In the genomic region with DNA sequence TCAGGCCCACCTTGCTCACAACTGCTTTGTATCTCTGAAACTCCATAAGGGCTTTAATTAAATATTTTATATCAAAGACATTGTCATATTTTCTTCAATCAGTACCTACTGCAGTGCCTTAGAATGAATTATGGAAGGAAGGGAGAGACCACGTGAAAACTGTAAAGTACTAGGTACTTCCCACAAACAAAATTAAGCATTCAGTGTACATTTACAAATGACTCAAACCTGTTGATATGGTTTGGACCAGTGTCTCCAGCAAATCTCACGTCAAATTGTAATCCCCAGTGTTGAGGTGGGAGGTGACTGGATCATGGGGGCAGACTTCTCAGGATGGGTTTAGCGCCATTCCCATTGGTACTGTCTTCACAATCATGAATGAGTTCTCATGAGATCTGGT, we compare ENCODE assay signal across 22 cellular contexts. TPM values are rescaled to one million over a fixed set of nuclear protein-coding genes. Genes with fewer than 3 reads are reported as not detected.
DNase-seq lines count a peak whose midpoint lies in the region; ATAC-seq and TF ChIP-seq lines count a peak whose summit lies in the region.
"Had no signal": no experiment of that assay in that cellular context is flagged by ENCODE, and none has a peak within 500 bp of the region (broad histone marks: within the 10 kb centered on the region; RNA-seq: fewer than 3 reads in every experiment).

No MANE protein-coding gene starts in this region.

- TF ChIP-seq POLR2A in esophagus squamous epithelium (IDR thresholded peaks at IDR 0.05), result no peak

- CTCF ChIA-PET in HEK293 (lab: Yijun Ruan, JAX), result no interaction called here

- H3K4me3 ChIP-seq in HEK293 (ENCODE audit: low read depth, low read length) (no peak overlapping the region), esophagus squamous epithelium (no peak overlapping the region), left lung (no peak overlapping the region)
- H3K4me3 ChIP-seq: BLaER1, GM12878 had no signal

- H3K27ac ChIP-seq in HEK293 (ENCODE audit: extremely low read depth, low read depth, low read length) (no peak overlapping the region), esophagus squamous epithelium (no peak overlapping the region), left lung (no peak overlapping the region)
- H3K27ac ChIP-seq: BLaER1 had no signal

- DNase-seq in NCI-H1105 treated with DMSO at 0.1 percent for 48 hours (lab: John Stamatoyannopoulos, UW), result no peak
- no peak for DNase-seq in esophagus squamous epithelium (lab: John Stamatoyannopoulos, UW)
- no peak for DNase-seq in left lung
- DNase-seq: 8988T; ACHN; BE2C; C1 segment of cervical spinal cord; CD4-positive, alpha-beta memory T cell; CD4-positive, CD25-positive, alpha-beta regulatory T cell; CD8-positive, alpha-beta memory T cell; COR-L47; DMS 273 treated with DMSO at 0.1 percent for 48 hours; DMS153; DMS53; DMS79; DND-41; EL; GDM1 had no signal

- ATAC-seq in HG02798 (IDR thresholded peaks at IDR 0.05; ENCODE audit: poor library complexity, unreplicated experiment), result peak; percentile 42
- ATAC-seq in left lung, result no peak
- ATAC-seq: GM12878 had no signal

- H3K27me3 ChIP-seq in esophagus squamous epithelium (peaks cover 0 to 8% (median 0%) of the 10 kb centered on the region in 4 donors), left lung (no peaks in the 10 kb centered on the region)
- H3K27me3 ChIP-seq: BE2C, BLaER1 had no signal

- no peaks in the 10 kb centered on the region for H3K36me3 ChIP-seq in HEK293 (ENCODE audit: control insufficient read depth in 2 of 2, insufficient read depth in 1 of 2, low read length in 2 of 2)
- H3K36me3 ChIP-seq in esophagus squamous epithelium, result no peaks in the 10 kb centered on the region
- H3K36me3 ChIP-seq in left lung, result no peaks in the 10 kb centered on the region
- H3K36me3 ChIP-seq: BE2C, BLaER1 had no signal

- WGBS in esophagus squamous epithelium, 2 donors, result 87 to 88% methylated on average over 3 of the region's 3 CpGs

- no peak for TF ChIP-seq CTCF in HEK293 (tag by site-specific recombination; IDR thresholded peaks at IDR 0.05)
- TF ChIP-seq CTCF in esophagus squamous epithelium (IDR thresholded peaks at IDR 0.05), result no peak
- no peak for TF ChIP-seq CTCF in left lung (IDR thresholded peaks at IDR 0.05)

- H3K4me1 ChIP-seq in HEK293 (ENCODE audit: control insufficient read depth, insufficient read depth, low read length), result no peaks in the 10 kb centered on the region
- no peaks in the 10 kb centered on the region for H3K4me1 ChIP-seq in esophagus squamous epithelium
- no peaks in the 10 kb centered on the region for H3K4me1 ChIP-seq in left lung
- H3K4me1 ChIP-seq: BE2C, BLaER1 had no signal

- POLR2A ChIA-PET in HEK293 (lab: Yijun Ruan, JAX), result no interaction called here

- intact Hi-C loops in esophagus squamous epithelium (cut with DNase I) (no loop called here), left lung (cut with DNase I) (no loop called here)

- no peaks in the 10 kb centered on the region for H3K9me3 ChIP-seq in HEK293 (ENCODE audit: control insufficient read depth, insufficient read depth, low read depth, low read length)
- H3K9me3 ChIP-seq in esophagus squamous epithelium, result no peaks in the 10 kb centered on the region
- no peaks in the 10 kb centered on the region for H3K9me3 ChIP-seq in left lung
- H3K9me3 ChIP-seq: BE2C, BLaER1 had no signal

TF ChIP-seq in HEK293, 187 proteins besides CTCF, POLR2A, EP300 and RAD21:
- TF ChIP-seq ZNF843 (tag by site-specific recombination; IDR thresholded peaks at IDR 0.05) (no peak), ZNF140 (tag by site-specific recombination; IDR thresholded peaks at IDR 0.05) (no peak), SCRT2 (tag by site-specific recombination; IDR thresholded peaks at IDR 0.05) (peak; percentile 50; the same call in 1 of the 2 replicates), ZNF211 (tag by site-specific recombination; IDR thresholded peaks at IDR 0.05; ENCODE audit: low read depth) (no peak), ZNF837 (tag by site-specific recombination; IDR thresholded peaks at IDR 0.05) (no peak), ZNF548 (tag by site-specific recombination; IDR thresholded peaks at IDR 0.05) (no peak)

RNA-seq across cellular contexts. Expression of gene KCTD12, which starts 23.2 kb away (rescaled TPM):
- total RNA-seq in esophagus squamous epithelium (10 to 100 TPM in 3 of 4 donors, 1 to 10 TPM in 1; 6.2 to 63.3 (median 23.1) TPM), left lung (100 to 1,000 TPM; 153 to 193 TPM)
